In genomic region chr6:90302320-90302719, GRCh38 we compare ENCODE assay signal across 20 cellular contexts.
"Had no signal": no experiment of that assay in that cellular context is flagged by ENCODE, and none has a peak within 500 bp of the region (broad histone marks: within the 10 kb centered on the region; RNA-seq: fewer than 3 reads in every experiment).

No MANE protein-coding gene starts in this region.

- H3K27me3 ChIP-seq: esophagus muscularis mucosa, suprapubic skin, vagina had no signal

- ATAC-seq: activated CD4-positive, CD25-positive, alpha-beta regulatory T cell treated with anti-CD3 and anti-CD28 coated beads, Interleukin-2, amount 50 U/mL, for 24 hours; lower lobe of right lung had no signal

- H3K36me3 ChIP-seq: esophagus muscularis mucosa, lower lobe of right lung, suprapubic skin, transverse colon, vagina had no signal

- DNase-seq: activated CD4-positive, alpha-beta T cell treated with anti-CD3 and anti-CD28 coated beads, Interleukin-2, amount 50 U/mL, for 1 hour; activated CD8-positive, alpha-beta memory T cell treated with anti-CD3 and anti-CD28 coated beads, Interleukin-2, amount 50 U/mL, for 4 hours; activated effector memory CD4-positive, alpha-beta T cell treated with Interleukin-2 at 50 U/mL for 16 hours; activated naive CD4-positive, alpha-beta T cell treated with anti-CD3 and anti-CD28 coated beads, Interleukin-2, amount 50 U/mL, for 16 hours; activated T-cell treated with anti-CD3 and anti-CD28 coated beads, Interleukin-2, amount 50 U/mL, for 48 hours; effector CD8-positive, alpha-beta T cell; foreskin fibroblast; hippocampal formation; left cardiac atrium; lower lobe of right lung; occipital lobe; retina; stimulated activated CD4-positive, alpha-beta T cell treated with anti-CD3 and anti-CD28 coated beads, Interleukin-12 subunit alpha, Interleukin-12 subunit beta, amount 100 ng/mL, for 4 hours; stimulated activated CD4-positive, alpha-beta T cell treated with anti-CD3 and anti-CD28 coated beads, Interleukin-1b, Interleukin-23, amount 100 ng/mL, for 48 hours; stimulated activated naive CD8-positive, alpha-beta T cell treated with anti-CD3 and anti-CD28 coated beads, Interleukin-15, Interleukin-2, amounts not matched to agents 100 U/mL and 50 U/mL, for 24 hours; transverse colon had no signal

- H3K4me3 ChIP-seq: esophagus muscularis mucosa, lower lobe of right lung, suprapubic skin, transverse colon, vagina had no signal

- H3K27ac ChIP-seq: esophagus muscularis mucosa, lower lobe of right lung, suprapubic skin, transverse colon, vagina had no signal

- H3K9me3 ChIP-seq: esophagus muscularis mucosa, lower lobe of right lung, suprapubic skin, transverse colon, vagina had no signal

- H3K4me1 ChIP-seq: lower lobe of right lung, transverse colon had no signal
